ENCODE assay signal across 18 cellular contexts in genomic region chr22:37043214-37043827, GRCh38. TPM values are rescaled to one million over a fixed set of nuclear protein-coding genes. Genes with fewer than 3 reads are reported as not detected.
DNase-seq lines count a peak whose midpoint lies in the region; ATAC-seq and TF ChIP-seq lines count a peak whose summit lies in the region.
"Had no signal": no experiment of that assay in that cellular context is flagged by ENCODE, and none has a peak within 500 bp of the region (broad histone marks: within the 10 kb centered on the region; RNA-seq: fewer than 3 reads in every experiment).

No MANE protein-coding gene starts in this region.

- H3K27me3 ChIP-seq in Caco-2 (replicated peaks; ENCODE audit: control insufficient read depth, insufficient read depth, low read length) (no peaks in the 10 kb centered on the region), Panc1 (ENCODE audit: control insufficient read depth, insufficient read depth, low read length) (no peaks in the 10 kb centered on the region), rectal smooth muscle tissue (ENCODE audit: control insufficient read depth, insufficient read depth, low read length) (peaks cover 3% of the 10 kb centered on the region), brain microvascular endothelial cell (replicated peaks) (no peaks in the 10 kb centered on the region)
- H3K27me3 ChIP-seq: right atrium auricular region had no signal

- H3K4me1 ChIP-seq in Caco-2 = peaks cover 27% of the 10 kb centered on the region
- no peaks in the 10 kb centered on the region for H3K4me1 ChIP-seq in Panc1 (ENCODE audit: control insufficient read depth, insufficient read depth, low read length)
- no peaks in the 10 kb centered on the region for H3K4me1 ChIP-seq in rectal smooth muscle tissue (ENCODE audit: control insufficient read depth, insufficient read depth, low read length)
- H3K4me1 ChIP-seq: gastroesophageal sphincter, parathyroid adenoma, right atrium auricular region had no signal

- H3K9me3 ChIP-seq in Caco-2 (no peaks in the 10 kb centered on the region), Panc1 (ENCODE audit: control insufficient read depth, insufficient read depth, low read depth, low read length) (no peaks in the 10 kb centered on the region)
- H3K9me3 ChIP-seq: gastroesophageal sphincter, right atrium auricular region, stomach had no signal

- H3K36me3 ChIP-seq in Caco-2 (ENCODE audit: control insufficient read depth, insufficient read depth, low read length) (no peaks in the 10 kb centered on the region), Panc1 (ENCODE audit: control insufficient read depth, insufficient read depth, low read length) (no peaks in the 10 kb centered on the region), rectal smooth muscle tissue (ENCODE audit: control insufficient read depth, insufficient read depth, low read length) (no peaks in the 10 kb centered on the region), brain microvascular endothelial cell (replicated peaks) (no peaks in the 10 kb centered on the region)
- H3K36me3 ChIP-seq: gastroesophageal sphincter, right atrium auricular region, stomach had no signal

- TF ChIP-seq CTCF in Caco-2 (IDR thresholded peaks at IDR 0.05; ENCODE audit: insufficient read depth in 1 of 2, low read depth in 1 of 2, low read length in 1 of 2, severe bottlenecking in 1 of 2, unreplicated experiment in 1 of 2) (no peak), Panc1 (IDR thresholded peaks at IDR 0.05) (no peak), brain microvascular endothelial cell (IDR thresholded peaks at IDR 0.05; ENCODE audit: low read depth, low read length, missing control alignments) (no peak)

- POLR2A ChIA-PET in Caco-2 (lab: Charles Lee) (interaction anchor here (1.3 to 2.5 kb wide), 3 partner anchors 12 to 514 kb away, joined by 3 to 22 read pairs (median 17); partner anchors contain the start of genes EIF3D, MPST and TST), Panc1 (lab: Charles Lee) (no interaction called here)

- in situ Hi-C loops in Panc1 (cut with HindIII; ENCODE audit: low pct_unique_long_range_greater_than_20kb, low sequenced_read_pairs) (no loop called here), brain microvascular endothelial cell (cut with HindIII; ENCODE audit: low pct_ligation_motif_present, low sequenced_read_pairs) (no loop called here)

- intact Hi-C loops in Caco-2 (cut with micrococcal nuclease; ENCODE audit: unreplicated experiment) = no loop called here
- intact Hi-C loops in Panc1 (cut with micrococcal nuclease; ENCODE audit: unreplicated experiment) = no loop called here
- intact Hi-C loops in left colon (cut with DNase I, micrococcal nuclease) = no loop called here

- H3K4me3 Mint-ChIP-seq in Caco-2 (ENCODE audit: unreplicated experiment) = peak overlapping the region; percentile 39
- H3K4me3 Mint-ChIP-seq: activated naive CD4-positive, alpha-beta T cell treated with anti-CD3 and anti-CD28 coated beads for 36 hours had no signal

- peak overlapping the region; percentile 59 for H3K27ac Mint-ChIP-seq in Caco-2 (ENCODE audit: unreplicated experiment)
- H3K27ac Mint-ChIP-seq: activated naive CD4-positive, alpha-beta T cell treated with anti-CD3 and anti-CD28 coated beads for 36 hours had no signal

- CTCF ChIA-PET in Caco-2 (lab: Charles Lee) (interaction anchor here (0.6 to 2.9 kb wide), 12 partner anchors 9 to 459 kb away, joined by 3 to 45 read pairs (median 4); partner anchors contain the start of genes MPST and TST), Panc1 (lab: Charles Lee) (interaction anchor here (0.8 kb wide), 1 partner anchor 13 kb away, joined by 3 read pairs; no protein-coding TSS in a partner anchor)

- no peak overlapping the region for H3K9ac ChIP-seq in rectal smooth muscle tissue (ENCODE audit: low read length)
- H3K9ac ChIP-seq: GM23248, parathyroid adenoma had no signal

- no peak overlapping the region for H3K4me3 ChIP-seq in Caco-2 (ENCODE audit: low read depth, low read length)
- no peak overlapping the region for H3K4me3 ChIP-seq in Panc1 (ENCODE audit: low read depth in 2 of 2, low read length in 2 of 2)
- peak overlapping the region; percentile 17 for H3K4me3 ChIP-seq in rectal smooth muscle tissue (ENCODE audit: low read length)
- no peak overlapping the region for H3K4me3 ChIP-seq in brain microvascular endothelial cell (ENCODE audit: low read depth, low read length)
- H3K4me3 ChIP-seq: gastroesophageal sphincter, GM23248, right atrium auricular region, SK-N-MC, stomach had no signal

- no peaks in the 10 kb centered on the region for H3K27me3 Mint-ChIP-seq in Caco-2 (ENCODE audit: insufficient read depth, unreplicated experiment)

- ATAC-seq in Panc1 (0 out of 2 replicates have a peak, but pooled peaks have one; percentile 10), left colon (peak; percentile 13)

- no peak for DNase-seq in Caco-2
- no peak for DNase-seq in Panc1 (ENCODE audit: low read depth, low spot score)
- DNase-seq in left colon = no peak
- DNase-seq in ecto neural progenitor cell (ENCODE audit: low spot score) = no peak
- no peak for DNase-seq in brain microvascular endothelial cell
- no peak for DNase-seq in DMS53 treated with DMSO at 0.1 percent for 48 hours (lab: John Stamatoyannopoulos, UW; ENCODE audit: unreplicated experiment)
- DNase-seq: amniotic stem cell; effector CD8-positive, alpha-beta T cell; hippocampal formation had no signal

- no peaks in the 10 kb centered on the region for H3K36me3 Mint-ChIP-seq in Caco-2 (ENCODE audit: insufficient read depth, unreplicated experiment)

- H3K4me1 Mint-ChIP-seq in Caco-2 (ENCODE audit: low read depth, unreplicated experiment) = peaks cover 20% of the 10 kb centered on the region

- H3K27ac ChIP-seq in Panc1 (ENCODE audit: low read length) (no peak overlapping the region), rectal smooth muscle tissue (ENCODE audit: low read depth, low read length) (no peak overlapping the region), brain microvascular endothelial cell (no peak overlapping the region)
- H3K27ac ChIP-seq: C4-2B, gastroesophageal sphincter, GM23248, parathyroid adenoma, right atrium auricular region, SK-N-MC had no signal

- H3K9me3 Mint-ChIP-seq in Caco-2 (ENCODE audit: unreplicated experiment) = no peaks in the 10 kb centered on the region
- H3K9me3 Mint-ChIP-seq: activated naive CD4-positive, alpha-beta T cell treated with anti-CD3 and anti-CD28 coated beads for 36 hours had no signal

- BruUV-seq in Caco-2 (replicated peaks; lab: Mats Ljungman, UMichigan) (no TSS peak), Panc1 (replicated peaks; lab: Mats Ljungman, UMichigan) (no TSS peak)

RNA-seq across cellular contexts. Expression of gene KCTD17, which starts 8.2 kb away (rescaled TPM):
- 17.2 and 19.8 TPM in 2 replicates for total RNA-seq in Caco-2 (2022)
- 32.7 TPM for total RNA-seq in Panc1 (2021; ENCODE audit: unreplicated experiment)
- polyA plus RNA-seq in Panc1 (2012; ENCODE audit: insufficient read length) = 53.2 TPM
- 10 to 100 TPM; 33.2 to 41.1 TPM for total RNA-seq in left colon

RNA-seq across cellular contexts. Expression of gene MPST, which starts 23.8 kb away (rescaled TPM):
- total RNA-seq in Caco-2 (2022) = 81.8 and 83.7 TPM in 2 replicates
- total RNA-seq in Panc1 (2021; ENCODE audit: unreplicated experiment) = 31.4 TPM
- 52.1 TPM for polyA plus RNA-seq in Panc1 (2012; ENCODE audit: insufficient read length)
- total RNA-seq in left colon = 100 to 1,000 TPM; 221 to 250 TPM

RNA-seq across cellular contexts. Expression of gene TST, which starts 24.1 kb away (rescaled TPM):
- total RNA-seq in Caco-2 (2022) (37.0 and 44.9 TPM in 2 replicates), Panc1 (2021; ENCODE audit: unreplicated experiment) (15.9 TPM), left colon (100 to 1,000 TPM; 507 to 576 TPM)
- polyA plus RNA-seq in Panc1 (2012; ENCODE audit: insufficient read length) = 19.5 TPM

Comparison
In these comparisons a context has a peak if more than half of its experiments do, and no peak if none do; other contexts are left out.
1. RNA of gene TST, which starts 24.1 kb away (total RNA-seq): 507 to 576 TPM in left colon; 37.0 to 44.9 TPM in Caco-2 and 15.9 TPM in Panc1 (single experiment); every median in the first group is over 10 times any median in the second.